ENCODE assay signal across 8 cellular contexts in genomic region chr6:128519132-128519930, GRCh38. TPM values are rescaled to one million over a fixed set of nuclear protein-coding genes. Genes with fewer than 3 reads are reported as not detected.
A peak's percentile ranks its signal among the peaks of the same experiment; 100 is the strongest.
DNase-seq lines count a peak whose midpoint lies in the region; ATAC-seq lines count a peak whose summit lies in the region.

No MANE protein-coding gene starts in this region.

- ATAC-seq in HG02588 (IDR thresholded peaks at IDR 0.05; ENCODE audit: unreplicated experiment) (peak; percentile 19), HG03571 (IDR thresholded peaks at IDR 0.05; ENCODE audit: unreplicated experiment) (no peak)

- H3K4me3 ChIP-seq in urinary bladder (ENCODE audit: low read depth, low read length): peak overlapping the region; percentile 69

- peak overlapping the region; percentile 96 for H3K27ac ChIP-seq in urinary bladder (ENCODE audit: low read depth)

- H3K36me3 ChIP-seq in urinary bladder (ENCODE audit: insufficient read depth): no peaks in the 10 kb centered on the region

- H3K4me1 ChIP-seq in urinary bladder (ENCODE audit: insufficient read depth): no peaks in the 10 kb centered on the region

- peak; percentile 54 for DNase-seq in COLO668 (lab: John Stamatoyannopoulos, UW; ENCODE audit: unreplicated experiment)
- DNase-seq in NCI-H82 treated with DMSO at 0.1 percent for 48 hours (lab: John Stamatoyannopoulos, UW; ENCODE audit: unreplicated experiment): peak; percentile 17
- DNase-seq in activated naive CD4-positive, alpha-beta T cell treated with Interleukin-2 at 50 U/mL for 16 hours: peak; percentile 36
- peak; percentile 1 for DNase-seq in germinal center (ENCODE audit: low spot score)
- DNase-seq in nucleus accumbens (lab: John Stamatoyannopoulos, UW): peak in 44 of 56 donors; percentile 16 to 82 (median 60)

- under 1% methylated on average over 46 of the region's 46 CpGs for WGBS in urinary bladder

RNA-seq across cellular contexts. Expression of gene PTPRK, which starts 1.1 kb away (rescaled TPM):
- 134 TPM for total RNA-seq in urinary bladder
- polyA plus RNA-seq in urinary bladder: 26.7 TPM

Comparison
In these comparisons a context has a peak if more than half of its experiments do, and no peak if none do; other contexts are left out.
1. DNase-seq: peak in every context shown above with its lines; median percentile 60 in nucleus accumbens; 54 in COLO668; 36 in activated naive CD4-positive, alpha-beta T cell treated with Interleukin-2 at 50 U/mL for 16 hours; 17 in NCI-H82 treated with DMSO at 0.1 percent for 48 hours; 1 in germinal center.